ENCODE assay signal across 17 cellular contexts in the genomic region with DNA sequence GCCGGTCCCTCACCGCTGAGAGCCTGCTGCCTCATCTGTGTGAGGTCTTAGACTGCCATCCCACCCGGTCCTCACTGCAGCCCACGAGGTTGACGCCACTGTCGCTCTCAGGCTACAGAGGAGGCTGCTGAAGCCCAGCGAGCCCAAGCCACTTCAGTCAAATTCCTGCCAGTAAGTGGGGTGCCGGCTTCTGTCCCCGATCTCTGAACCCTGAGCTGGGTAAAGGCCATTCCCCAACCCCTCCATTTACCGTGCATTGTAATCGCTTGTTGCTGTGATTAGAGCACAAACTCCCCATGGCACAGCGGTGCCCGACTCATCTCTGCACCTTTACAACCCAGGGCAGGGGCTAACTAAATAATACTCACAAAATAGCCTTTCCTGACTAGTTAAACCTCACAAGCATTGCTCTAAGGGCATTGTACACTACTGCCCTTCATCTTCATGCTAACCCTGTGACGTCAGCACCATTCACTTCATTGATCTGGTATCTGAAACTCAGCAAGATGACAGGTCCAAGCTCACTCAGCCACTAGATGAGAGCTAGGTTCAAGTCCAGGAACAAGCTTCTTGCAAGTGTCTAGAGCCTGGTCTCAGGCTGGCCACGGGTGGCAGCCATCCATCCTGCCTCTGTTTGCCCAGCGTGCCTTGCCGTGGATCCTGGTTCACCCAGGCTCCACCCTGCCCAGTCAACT.
"Had no signal": no experiment of that assay in that cellular context is flagged by ENCODE, and none has a peak within 500 bp of the region (broad histone marks: within the 10 kb centered on the region; RNA-seq: fewer than 3 reads in every experiment).

No MANE protein-coding gene starts in this region.

- ATAC-seq: gastroesophageal sphincter, heart right ventricle, left cardiac atrium had no signal

- H3K27ac Mint-ChIP-seq: endodermal cell had no signal

- H3K9me3 ChIP-seq: thyroid gland, vagina had no signal

- FAIRE-seq: astrocyte, bronchial epithelial cell had no signal

- H3K27me3 Mint-ChIP-seq: stimulated activated naive B cell treated with anti-CD40 and anti-IgM and Interleukin-4, amounts not matched to agents 10 μg/mL and 1 μg/mL and 100 μg/mL, for 72 hours had no signal

- H3K4me3 Mint-ChIP-seq: endodermal cell had no signal

- DNase-seq: activated CD4-positive, alpha-beta T cell treated with anti-CD3 and anti-CD28 coated beads, Interleukin-2, amount 50 U/mL, for 48 hours; activated CD4-positive, CD25-positive, alpha-beta regulatory T cell treated with anti-CD3 and anti-CD28 coated beads, Interleukin-2, amount 50 U/mL, for 72 hours; activated CD8-positive, alpha-beta memory T cell treated with anti-CD3 and anti-CD28 coated beads, Interleukin-2, amount 50 U/mL, for 4 hours; activated gamma-delta T cell treated with Interleukin-2 at 50 U/mL for 16 hours; activated T-cell treated with anti-CD3 and anti-CD28 coated beads, Interleukin-2, amount 50 U/mL, for 48 hours; dermis blood vessel endothelial cell; endodermal cell; heart right ventricle; left cardiac atrium; midbrain; stimulated activated naive B cell treated with anti-CD40 and anti-IgM and Interleukin-4, amounts not matched to agents 10 μg/mL and 1 μg/mL and 100 μg/mL, for 72 hours; T-helper 9 cell; thyroid gland had no signal
